10 cellular contexts compared by ENCODE assay signal in the genomic region with DNA sequence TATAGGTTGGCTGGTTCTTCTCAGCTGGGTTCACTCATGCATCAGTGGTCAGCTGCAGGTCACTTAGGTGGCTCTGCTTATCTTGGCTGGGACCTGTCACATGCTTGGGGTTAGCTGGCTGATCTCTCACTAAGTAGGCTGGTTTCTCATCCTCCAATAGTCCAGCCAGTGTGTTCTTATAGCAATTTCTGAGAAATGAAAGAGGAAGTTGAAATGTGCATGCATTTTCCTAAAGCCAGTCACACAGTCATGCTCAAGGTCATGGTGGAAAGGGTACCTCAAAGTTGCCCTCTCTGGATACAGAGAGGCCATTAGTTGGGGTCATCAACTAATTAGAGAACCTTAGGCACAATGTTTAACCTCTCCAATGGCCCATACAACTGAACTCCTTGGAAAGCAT.
A peak's percentile ranks its signal among the peaks of the same experiment; 100 is the strongest.
DNase-seq lines count a peak whose midpoint lies in the region; ATAC-seq lines count a peak whose summit lies in the region.
"Had no signal": no experiment of that assay in that cellular context is flagged by ENCODE, and none has a peak within 500 bp of the region (broad histone marks: within the 10 kb centered on the region; RNA-seq: fewer than 3 reads in every experiment).

No MANE protein-coding gene starts in this region.

- no peak overlapping the region for H3K4me3 Mint-ChIP-seq in stimulated activated memory B cell treated with anti-CD40 and anti-IgM and Interleukin-4, amounts not matched to agents 10 μg/mL and 1 μg/mL and 100 μg/mL, for 72 hours

- H2AFZ ChIP-seq in trophoblast cell (ENCODE audit: insufficient read depth, low read length, poor library complexity): no peak overlapping the region

- no peak overlapping the region for H2BK5ac ChIP-seq in trophoblast cell (ENCODE audit: low read depth, low read length, poor library complexity)

- peaks cover 3 to 7% of the 10 kb centered on the region in 2 experiments for H3K36me3 ChIP-seq in trophoblast cell (ENCODE audit: control insufficient read depth in 1 of 2, insufficient read depth in 2 of 2, low read length in 2 of 2)
- H3K36me3 ChIP-seq: ovary, SJSA1 had no signal

- H4K91ac ChIP-seq in trophoblast cell (ENCODE audit: low read depth, low read length): no peak overlapping the region

- H2BK120ac ChIP-seq in trophoblast cell (ENCODE audit: insufficient read depth, low read length, poor library complexity): no peak overlapping the region

- H2AK5ac ChIP-seq in trophoblast cell (ENCODE audit: low read length): no peak overlapping the region

- peak overlapping the region; percentile 67 for H3K27ac Mint-ChIP-seq in stimulated activated memory B cell treated with anti-CD40 and anti-IgM and Interleukin-4, amounts not matched to agents 10 μg/mL and 1 μg/mL and 100 μg/mL, for 72 hours

- H3K23ac ChIP-seq in trophoblast cell (ENCODE audit: low read length): no peak overlapping the region

- no peak overlapping the region for H4K12ac ChIP-seq in trophoblast cell (ENCODE audit: low read depth, low read length)

- no peak overlapping the region for H3K14ac ChIP-seq in trophoblast cell (ENCODE audit: low read length)

- H3K4me2 ChIP-seq in trophoblast cell (ENCODE audit: low read length): no peak overlapping the region

- H3K4me1 Mint-ChIP-seq in stimulated activated memory B cell treated with anti-CD40 and anti-IgM and Interleukin-4, amounts not matched to agents 10 μg/mL and 1 μg/mL and 100 μg/mL, for 72 hours: peaks cover 40% of the 10 kb centered on the region

- H2BK12ac ChIP-seq in trophoblast cell (ENCODE audit: low read length): no peak overlapping the region

- no peaks in the 10 kb centered on the region for H3K27me3 ChIP-seq in trophoblast cell (ENCODE audit: insufficient read depth, low read length)
- H3K27me3 ChIP-seq: ovary, SJSA1 had no signal

- H3K4me1 ChIP-seq in trophoblast cell (ENCODE audit: control insufficient read depth in 1 of 2, insufficient read depth in 2 of 2, low read length in 2 of 2): peaks cover 4 to 7% of the 10 kb centered on the region in 2 experiments

- no peaks in the 10 kb centered on the region for H3K79me2 ChIP-seq in trophoblast cell (ENCODE audit: control insufficient read depth, insufficient read depth, low read length, poor library complexity)

- H3K36me3 Mint-ChIP-seq in stimulated activated memory B cell treated with anti-CD40 and anti-IgM and Interleukin-4, amounts not matched to agents 10 μg/mL and 1 μg/mL and 100 μg/mL, for 72 hours: no peaks in the 10 kb centered on the region

- H3K9me3 Mint-ChIP-seq in stimulated activated memory B cell treated with anti-CD40 and anti-IgM and Interleukin-4, amounts not matched to agents 10 μg/mL and 1 μg/mL and 100 μg/mL, for 72 hours: no peaks in the 10 kb centered on the region

- DNase-seq in GM19240 (ENCODE audit: insufficient read length, low spot score) (peak; percentile 51), Kasumi-1 (lab: John Stamatoyannopoulos, UW) (peak; percentile 20 to 32), iPS-NIHi7 (ENCODE audit: extremely low spot score) (no peak), ecto neural progenitor cell (ENCODE audit: low spot score) (no peak), trophoblast cell (no peak), nucleus accumbens (lab: John Stamatoyannopoulos, UW) (no peak)
- DNase-seq: ovary had no signal

- peaks cover 2% of the 10 kb centered on the region for H3K27me3 Mint-ChIP-seq in stimulated activated memory B cell treated with anti-CD40 and anti-IgM and Interleukin-4, amounts not matched to agents 10 μg/mL and 1 μg/mL and 100 μg/mL, for 72 hours

- peak; percentile 80 for ATAC-seq in HG02852 (IDR thresholded peaks at IDR 0.05; ENCODE audit: unreplicated experiment)
- ATAC-seq in stimulated activated memory B cell treated with anti-CD40 and anti-IgM and Interleukin-4, amounts not matched to agents 10 μg/mL and 1 μg/mL and 100 μg/mL, for 72 hours: peak; percentile 83

- H3K18ac ChIP-seq in trophoblast cell (ENCODE audit: low read length): no peak overlapping the region

- H3K4ac ChIP-seq in trophoblast cell (ENCODE audit: low read depth, low read length): no peak overlapping the region

- no peak overlapping the region for H3K27ac ChIP-seq in trophoblast cell (ENCODE audit: low read depth, low read length)
- H3K27ac ChIP-seq: ovary, SJSA1 had no signal

- peaks cover 2% of the 10 kb centered on the region for H3K79me1 ChIP-seq in trophoblast cell (ENCODE audit: low read length)

- H3K4me3 ChIP-seq in trophoblast cell (ENCODE audit: low read depth, low read length): no peak overlapping the region
- H3K4me3 ChIP-seq: ovary, SJSA1 had no signal

- no peak overlapping the region for H4K8ac ChIP-seq in trophoblast cell (ENCODE audit: low read depth, low read length)

- no peaks in the 10 kb centered on the region for H3K9me3 ChIP-seq in trophoblast cell (ENCODE audit: insufficient read depth, low read depth, low read length)
- H3K9me3 ChIP-seq: ovary, SJSA1 had no signal

- H3K9ac ChIP-seq in trophoblast cell (ENCODE audit: low read length): no peak overlapping the region

Comparison
In these comparisons a context has a peak if more than half of its experiments do, and no peak if none do; other contexts are left out.
1. DNase-seq: peak in GM19240 (single experiment) and Kasumi-1 (2 of 2); none in iPS-NIHi7 (single experiment), ecto neural progenitor cell (single experiment), trophoblast cell (0 of 2) and nucleus accumbens (0 of 56).